ENCODE assay signal across 7 cellular contexts in the genomic region with DNA sequence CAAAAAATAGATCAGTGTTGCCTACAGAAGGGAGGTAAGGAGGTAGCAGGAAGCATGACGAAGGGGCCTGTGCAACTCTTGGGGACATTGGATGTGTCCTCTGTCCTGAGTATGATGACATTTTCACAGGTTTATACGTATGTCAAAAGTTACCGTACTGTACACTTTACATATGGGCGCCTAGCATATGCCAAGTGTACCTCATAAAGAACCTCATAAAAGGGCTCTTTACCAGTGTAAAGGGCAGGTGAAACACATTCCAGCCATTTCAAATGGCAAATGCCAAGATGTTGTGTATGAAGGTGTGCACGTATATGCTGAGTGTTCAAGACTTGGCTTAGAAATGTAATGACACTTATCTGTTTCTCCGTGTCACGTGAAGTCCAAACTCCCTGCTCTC.
"Had no signal": no experiment of that assay in that cellular context is flagged by ENCODE, and none has a peak within 500 bp of the region (broad histone marks: within the 10 kb centered on the region; RNA-seq: fewer than 3 reads in every experiment).

No MANE protein-coding gene starts in this region.

- H2AFZ ChIP-seq: GM23338 had no signal

- FAIRE-seq: H1, H54, HepG2 had no signal

- H3K4me3 ChIP-seq: GM23338 had no signal

- ATAC-seq: GM23338, HepG2 had no signal

- DNase-seq: H9, HCEC 1CT, KBM-7 had no signal

- H3K4me2 ChIP-seq: GM23338 had no signal
